8 cellular contexts compared by ENCODE assay signal in the genomic region with DNA sequence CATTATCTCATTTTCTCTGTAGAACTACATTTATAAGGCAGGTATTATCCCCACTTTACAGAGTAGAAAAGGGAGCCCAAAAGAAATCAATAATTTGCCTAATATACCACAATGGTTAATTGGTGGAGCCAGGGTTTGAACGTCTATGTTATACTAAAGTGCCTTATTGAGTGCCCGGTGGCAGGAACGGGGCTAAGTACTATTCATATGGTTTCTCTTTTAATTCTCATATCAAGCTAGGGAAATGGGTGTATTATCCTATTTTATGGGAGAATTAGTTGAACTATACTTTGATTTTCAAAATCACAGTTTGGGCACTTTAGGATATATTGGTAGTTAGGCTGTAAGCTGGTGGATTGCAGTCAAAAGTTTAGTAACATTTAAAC. TPM values are rescaled to one million over a fixed set of nuclear protein-coding genes. Genes with fewer than 3 reads are reported as not detected.
DNase-seq lines count a peak whose midpoint lies in the region; ATAC-seq, FAIRE-seq and TF ChIP-seq lines count a peak whose summit lies in the region.

No MANE protein-coding gene starts in this region.

- H3K9me3 ChIP-seq in PC-3 (ENCODE audit: low read length) (no peaks in the 10 kb centered on the region), endothelial cell of umbilical vein (replicated peaks; ENCODE audit: control insufficient read depth, insufficient read depth, low read length) (no peaks in the 10 kb centered on the region)

- ATAC-seq in PC-3 (no peak), GM18909 (IDR thresholded peaks at IDR 0.05; ENCODE audit: poor library complexity, unreplicated experiment) (no peak), GM19328 (IDR thresholded peaks at IDR 0.05; ENCODE audit: unreplicated experiment) (no peak)
- no peak for ATAC-seq in activated CD4-positive, CD25-positive, alpha-beta regulatory T cell treated with anti-CD3 and anti-CD28 coated beads, Interleukin-2, amount 50 U/mL, for 24 hours

- H3K27me3 ChIP-seq in GM06990 (replicated peaks; ENCODE audit: control insufficient read depth, insufficient read depth, low read length) (no peaks in the 10 kb centered on the region), PC-3 (ENCODE audit: low read length) (no peaks in the 10 kb centered on the region), endothelial cell of umbilical vein (ENCODE audit: control insufficient read depth in 2 of 2, insufficient read depth in 2 of 2, low read length in 2 of 2) (no peaks in the 10 kb centered on the region)

- H3K79me2 ChIP-seq in PC-3 (ENCODE audit: low read length) (peaks cover 22% of the 10 kb centered on the region), endothelial cell of umbilical vein (ENCODE audit: control insufficient read depth, insufficient read depth, low read length) (peaks cover 18% of the 10 kb centered on the region)

- peaks cover 19% of the 10 kb centered on the region for H3K4me1 ChIP-seq in PC-3 (ENCODE audit: insufficient read depth, low read length)
- H3K4me1 ChIP-seq in endothelial cell of umbilical vein (ENCODE audit: control insufficient read depth, extremely low read depth, insufficient read depth, low read length): peaks cover 28% of the 10 kb centered on the region

- POLR2A ChIA-PET in PC-3 (lab: Charles Lee; ENCODE audit: unreplicated experiment) (no interaction called here), endothelial cell of umbilical vein (lab: Charles Lee) (no interaction called here)

- no peaks in the 10 kb centered on the region for H4K20me1 ChIP-seq in PC-3 (ENCODE audit: low read length)
- H4K20me1 ChIP-seq in endothelial cell of umbilical vein (replicated peaks; ENCODE audit: control insufficient read depth, extremely low read depth, insufficient read depth, low read length): no peaks in the 10 kb centered on the region

- CTCF ChIA-PET in PC-3 (lab: Charles Lee) (no interaction called here), endothelial cell of umbilical vein (lab: Charles Lee) (no interaction called here)

- no peaks in the 10 kb centered on the region for H3K9me2 ChIP-seq in PC-3 (replicated peaks; ENCODE audit: low read length)

- H3K27ac ChIP-seq in PC-3 (ENCODE audit: low read length) (no peak overlapping the region), endothelial cell of umbilical vein (ENCODE audit: insufficient read depth, low read depth, low read length) (peak overlapping the region; percentile 53)

- intact Hi-C loops in PC-3 (cut with micrococcal nuclease): no loop called here
- intact Hi-C loops in endothelial cell of umbilical vein (cut with micrococcal nuclease): loop anchor here (1.0 to 2.0 kb wide), 4 partner anchors 31 to 123 kb away; a partner anchor contains a TSS
- intact Hi-C loops in posterior cingulate gyrus (cut with DNase I): loop anchor here (2.0 kb wide), 1 partner anchor 53 kb away; a partner anchor contains a TSS

- TF ChIP-seq CTCF in GM06990 (IDR thresholded peaks at IDR 0.05; ENCODE audit: insufficient read depth, low read length, poor library complexity, severe bottlenecking) (no peak), PC-3 (conservative IDR thresholded peaks at IDR 0.05; ENCODE audit: low read depth, low read length) (no peak), endothelial cell of umbilical vein (IDR thresholded peaks at IDR 0.05; ENCODE audit: extremely low read depth in 1 of 2, insufficient read depth in 1 of 2, low read depth in 1 of 2, low read length in 2 of 2) (no peak)

- no peak for TF ChIP-seq POLR2A in endothelial cell of umbilical vein (IDR thresholded peaks at IDR 0.05; ENCODE audit: low read depth, low read length)

- no TSS peak for BruUV-seq in PC-3 (replicated peaks; lab: Mats Ljungman, UMichigan)
- BruUV-seq in endothelial cell of umbilical vein (replicated peaks; lab: Mats Ljungman, UMichigan): no TSS peak

- dilution Hi-C loops in endothelial cell of umbilical vein (cut with MboI; ENCODE audit: extremely low pct_ligation_motif_present, low sequenced_read_pairs): no loop called here

- peak overlapping the region; percentile 74 for H3K9ac ChIP-seq in PC-3 (ENCODE audit: low read length)
- peak overlapping the region; percentile 88 for H3K9ac ChIP-seq in endothelial cell of umbilical vein (replicated peaks; ENCODE audit: extremely low read depth, insufficient read depth, low read length)

- H3F3A ChIP-seq in PC-3 (ENCODE audit: low read length, unreplicated experiment): no peaks in the 10 kb centered on the region

- H3K36me3 ChIP-seq in GM06990 (ENCODE audit: control insufficient read depth, insufficient read depth, low read length) (peaks cover 1% of the 10 kb centered on the region), PC-3 (ENCODE audit: low read depth, low read length) (peaks cover 11% of the 10 kb centered on the region; the same call in 1 of the 2 replicates), endothelial cell of umbilical vein (ENCODE audit: control insufficient read depth in 2 of 2, extremely low read depth in 1 of 2, insufficient read depth in 2 of 2, low read length in 2 of 2) (peaks cover 0 to 7% of the 10 kb centered on the region in 2 experiments)

- H3K4me3 ChIP-seq in GM06990 (replicated peaks; ENCODE audit: low read depth, low read length) (peak overlapping the region; percentile 88), PC-3 (ENCODE audit: low read length) (peak overlapping the region; percentile 87), endothelial cell of umbilical vein (replicated peaks in 1 of 3; ENCODE audit: insufficient read depth in 1 of 3, low read depth in 1 of 3, low read length in 3 of 3) (peak overlapping the region; percentile 72 to 96 (median 94))

- H3K4me2 ChIP-seq in PC-3 (ENCODE audit: low read length) (peak overlapping the region; percentile 95), endothelial cell of umbilical vein (ENCODE audit: insufficient read depth, low read length) (peak overlapping the region; percentile 99)

- no peak for FAIRE-seq in endothelial cell of umbilical vein (lab: Jason Lieb, UNC)

- peak overlapping the region; percentile 98 for H2AFZ ChIP-seq in PC-3 (ENCODE audit: low read length)
- H2AFZ ChIP-seq in endothelial cell of umbilical vein (ENCODE audit: low read depth, low read length): peak overlapping the region; percentile 90

- H3K9me1 ChIP-seq in endothelial cell of umbilical vein (replicated peaks; ENCODE audit: control insufficient read depth, extremely low read depth, insufficient read depth, low read length): no peaks in the 10 kb centered on the region

- DNase-seq in GM06990 (ENCODE audit: extremely low read depth, insufficient read length) (no peak), PC-3 (no peak), endothelial cell of umbilical vein (ENCODE audit: low read depth, low spot score) (no peak), pons (ENCODE audit: low spot score) (peak; percentile 51), posterior cingulate gyrus (no peak)

TF ChIP-seq in endothelial cell of umbilical vein, 7 proteins besides CTCF, POLR2A, EP300 and RAD21 (continues in another document):
- TF ChIP-seq POLR2AphosphoS5 (IDR thresholded peaks at IDR 0.05; ENCODE audit: insufficient read depth, low read depth, low read length) (no peak), FOS (IDR thresholded peaks at IDR 0.05; ENCODE audit: borderline replicate concordance, insufficient read depth, low read length) (no peak), EZH2 (IDR thresholded peaks at IDR 0.05; ENCODE audit: borderline replicate concordance, low read depth, low read length, severe bottlenecking) (no peak), GATA2 (IDR thresholded peaks at IDR 0.05; ENCODE audit: insufficient read depth, insufficient read length, low read depth, low read length) (no peak), MYC (IDR thresholded peaks at IDR 0.05; ENCODE audit: low read depth, low read length) (no peak)

RNA-seq across cellular contexts. Expression of a gene that starts 1.5 kb away (rescaled TPM):
- total RNA-seq in PC-3 (2014; rRNA removed) (12.1 and 14.1 TPM in 2 replicates), endothelial cell of umbilical vein (10.3 and 14.0 TPM in 2 replicates)
- 1.4 and 1.9 TPM in 2 replicates for polyA plus RNA-seq in endothelial cell of umbilical vein
- 1.6 and 1.7 TPM in 2 replicates for polyA plus RNA-seq in endothelial cell of umbilical vein (2011; cell fraction: cytosol; rRNA removed)
- polyA plus RNA-seq in endothelial cell of umbilical vein (2011; cell fraction: nucleus; rRNA removed): 3.9 and 4.5 TPM in 2 replicates
- polyA plus RNA-seq in endothelial cell of umbilical vein (2012): 3.5 and 5.1 TPM in 2 replicates
- polyA minus RNA-seq in endothelial cell of umbilical vein: 7.2 and 8.6 TPM in 2 replicates
- polyA minus RNA-seq in endothelial cell of umbilical vein (2011; cell fraction: cytosol; rRNA and poly(A)+ RNA removed): 6.5 TPM
- polyA minus RNA-seq in endothelial cell of umbilical vein (2011; cell fraction: nucleus; rRNA and poly(A)+ RNA removed): 4.5 and 8.8 TPM in 2 replicates

RNA-seq across cellular contexts. Expression of a gene that starts 39.4 kb away (rescaled TPM):
- total RNA-seq in PC-3 (2014; rRNA removed) (2,441 and 2,844 TPM in 2 replicates), endothelial cell of umbilical vein (1,070 and 1,111 TPM in 2 replicates)
- 398 and 766 TPM in 2 replicates for polyA plus RNA-seq in endothelial cell of umbilical vein
- polyA plus RNA-seq in endothelial cell of umbilical vein (2011; cell fraction: cytosol; rRNA removed): 907 and 929 TPM in 2 replicates
- 294 and 326 TPM in 2 replicates for polyA plus RNA-seq in endothelial cell of umbilical vein (2011; cell fraction: nucleus; rRNA removed)
- polyA plus RNA-seq in endothelial cell of umbilical vein (2012): 1,498 and 1,668 TPM in 2 replicates
- polyA minus RNA-seq in endothelial cell of umbilical vein: 498 and 557 TPM in 2 replicates
- polyA minus RNA-seq in endothelial cell of umbilical vein (2011; cell fraction: cytosol; rRNA and poly(A)+ RNA removed): 311 TPM
- 125 and 127 TPM in 2 replicates for polyA minus RNA-seq in endothelial cell of umbilical vein (2011; cell fraction: nucleus; rRNA and poly(A)+ RNA removed)

RNA-seq across cellular contexts. Expression of a gene that starts 49.0 kb away (rescaled TPM):
- total RNA-seq in PC-3 (2014; rRNA removed) (22.8 and 27.6 TPM in 2 replicates), endothelial cell of umbilical vein (14.7 and 15.8 TPM in 2 replicates)
- polyA plus RNA-seq in endothelial cell of umbilical vein: 3.6 and 4.2 TPM in 2 replicates
- 3.7 and 4.2 TPM in 2 replicates for polyA plus RNA-seq in endothelial cell of umbilical vein (2011; cell fraction: cytosol; rRNA removed)
- polyA plus RNA-seq in endothelial cell of umbilical vein (2011; cell fraction: nucleus; rRNA removed): 12.7 and 18.2 TPM in 2 replicates
- polyA plus RNA-seq in endothelial cell of umbilical vein (2012): 10.0 and 13.0 TPM in 2 replicates
- 9.8 TPM in 2 replicates for polyA minus RNA-seq in endothelial cell of umbilical vein
- polyA minus RNA-seq in endothelial cell of umbilical vein (2011; cell fraction: cytosol; rRNA and poly(A)+ RNA removed): 20.3 TPM
- 19.9 and 23.6 TPM in 2 replicates for polyA minus RNA-seq in endothelial cell of umbilical vein (2011; cell fraction: nucleus; rRNA and poly(A)+ RNA removed)

RNA-seq across cellular contexts. Expression of a gene that starts 53.1 kb away (rescaled TPM):
- total RNA-seq in PC-3 (2014; rRNA removed) (11.6 and 12.6 TPM in 2 replicates), endothelial cell of umbilical vein (19.9 and 20.3 TPM in 2 replicates)
- 12.3 and 13.7 TPM in 2 replicates for polyA plus RNA-seq in endothelial cell of umbilical vein
- 17.0 and 17.9 TPM in 2 replicates for polyA plus RNA-seq in endothelial cell of umbilical vein (2011; cell fraction: cytosol; rRNA removed)
- 11.0 and 12.3 TPM in 2 replicates for polyA plus RNA-seq in endothelial cell of umbilical vein (2011; cell fraction: nucleus; rRNA removed)
- 20.4 and 24.4 TPM in 2 replicates for polyA plus RNA-seq in endothelial cell of umbilical vein (2012)
- polyA minus RNA-seq in endothelial cell of umbilical vein: 44.6 and 53.4 TPM in 2 replicates
- 4.0 TPM for polyA minus RNA-seq in endothelial cell of umbilical vein (2011; cell fraction: cytosol; rRNA and poly(A)+ RNA removed)
- 12.6 TPM in 2 replicates for polyA minus RNA-seq in endothelial cell of umbilical vein (2011; cell fraction: nucleus; rRNA and poly(A)+ RNA removed)
